ENCODE assay signal across 26 cellular contexts in genomic region chr14:45041641-45042040, GRCh38.
"Had no signal": no experiment of that assay in that cellular context is flagged by ENCODE, and none has a peak within 500 bp of the region (broad histone marks: within the 10 kb centered on the region; RNA-seq: fewer than 3 reads in every experiment).

No MANE protein-coding gene starts in this region.

- H3K4me3 ChIP-seq: coronary artery, dorsolateral prefrontal cortex, esophagus squamous epithelium, gastrocnemius medialis, heart left ventricle, hepatocyte, left lung, lower lobe of right lung, mucosa of descending colon had no signal

- FAIRE-seq: colon had no signal

- H3K9me3 ChIP-seq: esophagus squamous epithelium, gastrocnemius medialis, heart left ventricle, lower lobe of right lung, mucosa of descending colon had no signal

- H3K79me2 ChIP-seq: hepatocyte had no signal

- H3K4me2 ChIP-seq: hepatocyte had no signal

- H3K4me1 ChIP-seq: esophagus squamous epithelium, gastrocnemius medialis, heart left ventricle, left lung, lower lobe of right lung had no signal

- DNase-seq: dermis blood vessel endothelial cell; dorsolateral prefrontal cortex; effector CD4-positive, alpha-beta T cell; effector memory CD4-positive, alpha-beta T cell; erythroblast; esophagus squamous epithelium; foreskin fibroblast; foreskin melanocyte; gastrocnemius medialis; heart left ventricle; hypothalamus; immature natural killer cell; islet precursor cell; kidney; kidney glomerular epithelial cell; left colon; left lung; left ventricle myocardium superior; lower lobe of right lung; mesenchymal stem cell; mucosa of descending colon had no signal

- H3K27ac ChIP-seq: coronary artery, epithelial cell of prostate, esophagus squamous epithelium, gastrocnemius medialis, heart left ventricle, hepatocyte, left lung, lower lobe of right lung had no signal

- ATAC-seq: esophagus mucosa, gastrocnemius medialis, heart left ventricle, left colon, left lung, left ventricle myocardium superior, lower lobe of right lung, mucosa of descending colon had no signal

- H2AFZ ChIP-seq: hepatocyte had no signal

- H3K27me3 ChIP-seq: dorsolateral prefrontal cortex, esophagus squamous epithelium, gastrocnemius medialis, heart left ventricle, hepatocyte, left lung had no signal
